Comparison of ENCODE assay signal across 8 cellular contexts in genomic region chr19:15378529-15379082, GRCh38. TPM values are rescaled to one million over a fixed set of nuclear protein-coding genes. Genes with fewer than 3 reads are reported as not detected.
A peak's percentile ranks its signal among the peaks of the same experiment; 100 is the strongest.
DNase-seq lines count a peak whose midpoint lies in the region; ATAC-seq, FAIRE-seq and TF ChIP-seq lines count a peak whose summit lies in the region.

No MANE protein-coding gene starts in this region.

- peak overlapping the region; percentile 96 to 99 (median 98) for H3K4me3 Mint-ChIP-seq in CD4-positive, CD25-positive, alpha-beta regulatory T cell
- peak overlapping the region; percentile 96 for H3K4me3 Mint-ChIP-seq in activated naive CD4-positive, alpha-beta T cell treated with anti-CD3 and anti-CD28 coated beads, Interleukin-2, amount 50 U/mL, for 24 hours

- CTCF ChIA-PET in HEK293T (lab: Yijun Ruan, JAX), result interaction anchor here (0.6 to 1.2 kb wide), 4 partner anchors 126 to 201 kb away, joined by 3 to 4 read pairs (median 3); no protein-coding TSS in a partner anchor

- H3K36me3 Mint-ChIP-seq in CD4-positive, CD25-positive, alpha-beta regulatory T cell, result no peaks in the 10 kb centered on the region
- H3K36me3 Mint-ChIP-seq in activated naive CD4-positive, alpha-beta T cell treated with anti-CD3 and anti-CD28 coated beads, Interleukin-2, amount 50 U/mL, for 24 hours, result no peaks in the 10 kb centered on the region

- no peak for TF ChIP-seq EP300 in ovary (IDR thresholded peaks at IDR 0.05)

- POLR2A ChIA-PET in HEK293T (lab: Yijun Ruan, JAX), result interaction anchor here (1.0 to 3.7 kb wide), 9 partner anchors 11 to 173 kb away, joined by 3 to 31 read pairs (median 5); partner anchors contain the start of genes AKAP8L and BRD4

- peak overlapping the region; percentile 98 for H3K27ac ChIP-seq in CD4-positive, CD25-positive, alpha-beta regulatory T cell (ENCODE audit: insufficient read depth, low read length, poor library complexity, severe bottlenecking)
- H3K27ac ChIP-seq in ovary, result peak overlapping the region in 1 of 2 donors; percentile 97
- H3K27ac ChIP-seq in vagina, result peak overlapping the region; percentile 95

- peak overlapping the region; percentile 91 to 99 (median 98) for H3K27ac Mint-ChIP-seq in CD4-positive, CD25-positive, alpha-beta regulatory T cell
- H3K27ac Mint-ChIP-seq in activated naive CD4-positive, alpha-beta T cell treated with anti-CD3 and anti-CD28 coated beads, Interleukin-2, amount 50 U/mL, for 24 hours, result peak overlapping the region; percentile 94

- peaks cover 13% of the 10 kb centered on the region for H3K36me3 ChIP-seq in CD4-positive, CD25-positive, alpha-beta regulatory T cell (ENCODE audit: control insufficient read depth, insufficient read depth, low read length)
- H3K36me3 ChIP-seq in ovary (no peaks in the 10 kb centered on the region), vagina (no peaks in the 10 kb centered on the region)

- H3K9me3 ChIP-seq in CD4-positive, CD25-positive, alpha-beta regulatory T cell (ENCODE audit: control insufficient read depth in 2 of 2, low read length in 2 of 2), result no peaks in the 10 kb centered on the region
- no peaks in the 10 kb centered on the region for H3K9me3 ChIP-seq in ovary
- no peaks in the 10 kb centered on the region for H3K9me3 ChIP-seq in vagina

- 0% methylated on average over 17 to 22 of the region's 22 CpGs for WGBS in ovary, 3 donors

- peaks cover 8 to 56% (median 22%) of the 10 kb centered on the region in 4 donors for H3K4me1 Mint-ChIP-seq in CD4-positive, CD25-positive, alpha-beta regulatory T cell
- H3K4me1 Mint-ChIP-seq in activated naive CD4-positive, alpha-beta T cell treated with anti-CD3 and anti-CD28 coated beads, Interleukin-2, amount 50 U/mL, for 24 hours, result peaks cover 39% of the 10 kb centered on the region

- peaks cover 0 to 2% (median 0%) of the 10 kb centered on the region in 7 donors for H3K9me3 Mint-ChIP-seq in CD4-positive, CD25-positive, alpha-beta regulatory T cell
- no peaks in the 10 kb centered on the region for H3K9me3 Mint-ChIP-seq in activated naive CD4-positive, alpha-beta T cell treated with anti-CD3 and anti-CD28 coated beads, Interleukin-2, amount 50 U/mL, for 24 hours

- H3K27me3 Mint-ChIP-seq in CD4-positive, CD25-positive, alpha-beta regulatory T cell, result no peaks in the 10 kb centered on the region
- H3K27me3 Mint-ChIP-seq in activated naive CD4-positive, alpha-beta T cell treated with anti-CD3 and anti-CD28 coated beads, Interleukin-2, amount 50 U/mL, for 24 hours, result no peaks in the 10 kb centered on the region

- no peaks in the 10 kb centered on the region for H3K27me3 ChIP-seq in CD4-positive, CD25-positive, alpha-beta regulatory T cell (ENCODE audit: control insufficient read depth, insufficient read depth, low read length)
- H3K27me3 ChIP-seq in ovary (no peaks in the 10 kb centered on the region), vagina (no peaks in the 10 kb centered on the region)

- no peak for TF ChIP-seq CTCF in ovary (IDR thresholded peaks at IDR 0.05)
- no peak for TF ChIP-seq CTCF in vagina (IDR thresholded peaks at IDR 0.05)

- FAIRE-seq in RCC 7860 (lab: Jason Lieb, UNC), result no peak

- peak; percentile 26 to 72 (median 48) for DNase-seq in CD4-positive, CD25-positive, alpha-beta regulatory T cell
- peak; percentile 51 for DNase-seq in HEK293T (ENCODE audit: extremely low spot score)
- DNase-seq in RCC 7860 (ENCODE audit: low spot score), result peak; percentile 39
- DNase-seq in glomerular visceral epithelial cell (ENCODE audit: extremely low spot score), result peak; percentile 56
- no peak for DNase-seq in ovary
- DNase-seq in vagina (ENCODE audit: extremely low spot score in 2 of 2), result no peak

- TF ChIP-seq POLR2A in ovary (IDR thresholded peaks at IDR 0.05) (no peak), vagina (IDR thresholded peaks at IDR 0.05) (no peak)

- H3K4me3 ChIP-seq in CD4-positive, CD25-positive, alpha-beta regulatory T cell (ENCODE audit: low read depth, low read length), result peak overlapping the region; percentile 98
- peak overlapping the region; percentile 97 for H3K4me3 ChIP-seq in ovary
- peak overlapping the region; percentile 98 to 100 for H3K4me3 ChIP-seq in vagina

- peaks cover 27% of the 10 kb centered on the region for H3K4me1 ChIP-seq in CD4-positive, CD25-positive, alpha-beta regulatory T cell (ENCODE audit: control insufficient read depth, insufficient read depth, low read length, poor library complexity, severe bottlenecking)
- H3K4me1 ChIP-seq in ovary (ENCODE audit: insufficient read depth) (peaks cover 24% of the 10 kb centered on the region), vagina (peaks cover 57% of the 10 kb centered on the region)

- ATAC-seq in CD4-positive, CD25-positive, alpha-beta regulatory T cell (ENCODE audit: low read depth in 2 of 2), result no peak
- no peak for ATAC-seq in GM21390 (IDR thresholded peaks at IDR 0.05; ENCODE audit: unreplicated experiment)

- intact Hi-C loops in ovary (cut with DNase I), result loop anchor here in 1 of 4 donors (1.0 to 10.0 kb wide), 3 partner anchors 46 to 176 kb away; partner anchors contain the start of gene BRD4
- intact Hi-C loops in vagina (cut with DNase I), result loop anchor here (5.0 kb wide), 1 partner anchor 59 kb away; no protein-coding TSS in a partner anchor

TF ChIP-seq in HEK293T, 16 proteins besides CTCF, POLR2A, EP300 and RAD21:
- TF ChIP-seq SUZ12 (IDR thresholded peaks at IDR 0.05), result no peak
- no peak for TF ChIP-seq BHLHE40 (IDR thresholded peaks at IDR 0.05; ENCODE audit: borderline replicate concordance)
- no peak for TF ChIP-seq HDGF (IDR thresholded peaks at IDR 0.05; ENCODE audit: borderline replicate concordance)
- TF ChIP-seq CTBP1 (IDR thresholded peaks at IDR 0.05; ENCODE audit: borderline replicate concordance), result no peak
- TF ChIP-seq NFRKB (IDR thresholded peaks at IDR 0.05), result no peak
- TF ChIP-seq FOXA1 (IDR thresholded peaks at IDR 0.05), result no peak
- TF ChIP-seq ZNF384 (IDR thresholded peaks at IDR 0.05), result no peak
- no peak for TF ChIP-seq SP1 (IDR thresholded peaks at IDR 0.05)
- TF ChIP-seq ARNT (IDR thresholded peaks at IDR 0.05), result no peak
- TF ChIP-seq TARDBP (IDR thresholded peaks at IDR 0.05), result no peak
- TF ChIP-seq L3MBTL2 (conservative IDR thresholded peaks at IDR 0.05), result no peak
- TF ChIP-seq LEF1 (IDR thresholded peaks at IDR 0.05; ENCODE audit: borderline replicate concordance), result no peak
- TF ChIP-seq FOXM1 (IDR thresholded peaks at IDR 0.05; ENCODE audit: borderline replicate concordance), result no peak
- TF ChIP-seq ELF4 (IDR thresholded peaks at IDR 0.05), result no peak
- TF ChIP-seq FOXK2 (IDR thresholded peaks at IDR 0.05), result no peak
- TF ChIP-seq, protein P1, sequence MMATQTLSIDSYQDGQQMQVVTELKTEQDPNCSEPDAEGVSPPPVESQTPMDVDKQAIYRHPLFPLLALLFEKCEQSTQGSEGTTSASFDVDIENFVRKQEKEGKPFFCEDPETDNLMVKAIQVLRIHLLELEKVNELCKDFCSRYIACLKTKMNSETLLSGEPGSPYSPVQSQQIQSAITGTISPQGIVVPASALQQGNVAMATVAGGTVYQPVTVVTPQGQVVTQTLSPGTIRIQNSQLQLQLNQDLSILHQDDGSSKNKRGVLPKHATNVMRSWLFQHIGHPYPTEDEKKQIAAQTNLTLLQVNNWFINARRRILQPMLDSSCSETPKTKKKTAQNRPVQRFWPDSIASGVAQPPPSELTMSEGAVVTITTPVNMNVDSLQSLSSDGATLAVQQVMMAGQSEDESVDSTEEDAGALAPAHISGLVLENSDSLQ (IDR thresholded peaks at IDR 0.05), result no peak

RNA-seq across cellular contexts. Expression of gene AKAP8, which starts 1.0 kb away (rescaled TPM):
- 79.1 TPM for total RNA-seq in CD4-positive, CD25-positive, alpha-beta regulatory T cell
- 10 to 100 TPM; 11.3 to 15.6 (median 13.6) TPM for polyA plus RNA-seq in CD4-positive, CD25-positive, alpha-beta regulatory T cell
- total RNA-seq in ovary, result 10 to 100 TPM; 19.1 to 53.3 (median 46.4) TPM
- 10 to 100 TPM; 13.6 to 21.6 TPM for polyA plus RNA-seq in ovary
- 27.7 TPM for total RNA-seq in vagina

RNA-seq across cellular contexts. Expression of gene AKAP8L, which starts 40.2 kb away (rescaled TPM):
- total RNA-seq in CD4-positive, CD25-positive, alpha-beta regulatory T cell, result 142 TPM
- polyA plus RNA-seq in CD4-positive, CD25-positive, alpha-beta regulatory T cell, result 10 to 100 TPM; 30.0 to 41.3 (median 35.9) TPM
- 100 to 1,000 TPM in 3 of 7 donors, 10 to 100 TPM in 4; 85.9 to 121 (median 93.2) TPM for total RNA-seq in ovary
- 10 to 100 TPM; 70.3 to 78.5 TPM for polyA plus RNA-seq in ovary
- 127 TPM for total RNA-seq in vagina

RNA-seq across cellular contexts. Expression of gene BRD4, which starts 46.3 kb away (rescaled TPM):
- total RNA-seq in CD4-positive, CD25-positive, alpha-beta regulatory T cell, result 168 TPM
- 10 to 100 TPM in 1 of 4 donors, 1 to 10 TPM in 3; 6.6 to 12.4 (median 9.3) TPM for polyA plus RNA-seq in CD4-positive, CD25-positive, alpha-beta regulatory T cell
- total RNA-seq in ovary (100 to 1,000 TPM in 4 of 7 donors, 10 to 100 TPM in 3; 19.6 to 127 (median 100) TPM), vagina (53.0 TPM)
- polyA plus RNA-seq in ovary, result 10 to 100 TPM; 30.1 to 31.0 TPM

Comparison
In these comparisons a context has a peak if more than half of its experiments do, and no peak if none do; other contexts are left out.
1. DNase-seq: peak in CD4-positive, CD25-positive, alpha-beta regulatory T cell (3 of 3), HEK293T (single experiment), RCC 7860 (single experiment) and glomerular visceral epithelial cell (single experiment); none in ovary (0 of 5) and vagina (0 of 2).
2. Peak in every context shown above with its lines, with median percentiles within 50 percentile points of each other: H3K4me3 ChIP-seq.